ENCODE assay signal across 23 cellular contexts in the genomic region with DNA sequence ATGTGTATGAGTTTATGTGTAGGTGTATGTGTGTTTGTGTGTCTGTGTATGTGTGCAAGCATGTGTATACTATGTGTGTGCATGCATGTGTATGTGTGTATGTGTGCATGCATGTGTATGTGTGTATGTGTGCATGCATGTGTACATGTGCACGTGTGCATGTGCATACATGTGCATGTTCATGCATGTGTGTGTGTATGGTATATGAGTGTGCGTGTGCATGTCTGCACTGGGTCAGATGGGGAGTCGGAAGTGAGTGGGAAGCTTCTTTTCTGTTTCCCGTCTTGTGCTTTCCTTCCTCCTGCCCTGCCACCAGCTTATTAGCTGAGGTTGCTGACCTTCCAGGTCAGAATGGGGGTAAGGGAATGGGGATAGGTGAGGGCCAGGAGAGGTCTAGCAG.
DNase-seq lines count a peak whose midpoint lies in the region; FAIRE-seq and TF ChIP-seq lines count a peak whose summit lies in the region.
"Had no signal": no experiment of that assay in that cellular context is flagged by ENCODE, and none has a peak within 500 bp of the region (broad histone marks: within the 10 kb centered on the region; RNA-seq: fewer than 3 reads in every experiment).

No MANE protein-coding gene starts in this region.

- no peak overlapping the region for H2BK120ac ChIP-seq in trophoblast cell (ENCODE audit: insufficient read depth, low read length, poor library complexity)

- H2BK5ac ChIP-seq in trophoblast cell (ENCODE audit: low read depth, low read length, poor library complexity), result no peak overlapping the region

- H4K91ac ChIP-seq in trophoblast cell (ENCODE audit: low read depth, low read length), result no peak overlapping the region

- no peak overlapping the region for H3K4me2 ChIP-seq in trophoblast cell (ENCODE audit: low read length)
- H3K4me2 ChIP-seq: A549; BLaER1 treated with 17β-estradiol and CSF1 and Interleukin-3, amounts not matched to agents 10 nM and 100 nM had no signal

- H3K79me2 ChIP-seq in trophoblast cell (ENCODE audit: control insufficient read depth, insufficient read depth, low read length, poor library complexity), result no peaks in the 10 kb centered on the region

- no peaks in the 10 kb centered on the region for H3K36me3 ChIP-seq in bronchial epithelial cell (ENCODE audit: control insufficient read depth, insufficient read depth, low read length)
- H3K36me3 ChIP-seq in trophoblast cell (ENCODE audit: control insufficient read depth in 1 of 2, insufficient read depth in 2 of 2, low read length in 2 of 2), result no peaks in the 10 kb centered on the region
- H3K36me3 ChIP-seq: BE2C; BLaER1 treated with 17β-estradiol and CSF1 and Interleukin-3, amounts not matched to agents 10 nM and 100 nM had no signal

- H3K4ac ChIP-seq in trophoblast cell (ENCODE audit: low read depth, low read length), result no peak overlapping the region

- TF ChIP-seq CTCF in bronchial epithelial cell (IDR thresholded peaks at IDR 0.05; ENCODE audit: insufficient read depth, low read length, severe bottlenecking), result no peak

- H3K23ac ChIP-seq in trophoblast cell (ENCODE audit: low read length), result peak overlapping the region; percentile 68

- no peak overlapping the region for H2AFZ ChIP-seq in trophoblast cell (ENCODE audit: insufficient read depth, low read length, poor library complexity)

- no CpG with 5 or more reads among the region's 4 CpGs for WGBS in trophoblast cell (ENCODE audit: extremely low coverage, insufficient coverage, insufficient read length)

- H3K4me3 ChIP-seq in bronchial epithelial cell (ENCODE audit: low read depth, low read length) (no peak overlapping the region), trophoblast cell (ENCODE audit: low read depth, low read length) (no peak overlapping the region)
- H3K4me3 ChIP-seq: A549; BLaER1 treated with 17β-estradiol and CSF1 and Interleukin-3, amounts not matched to agents 10 nM and 100 nM had no signal

- H4K8ac ChIP-seq in trophoblast cell (ENCODE audit: low read depth, low read length), result no peak overlapping the region

- no peak overlapping the region for H3K27ac ChIP-seq in trophoblast cell (ENCODE audit: low read depth, low read length)
- H3K27ac ChIP-seq: A549; BLaER1 treated with 17β-estradiol and CSF1 and Interleukin-3, amounts not matched to agents 10 nM and 100 nM had no signal

- H3K9ac ChIP-seq in trophoblast cell (ENCODE audit: low read length), result no peak overlapping the region
- H3K9ac ChIP-seq: BLaER1 treated with 17β-estradiol and CSF1 and Interleukin-3, amounts not matched to agents 10 nM and 100 nM had no signal

- no peak overlapping the region for H3K18ac ChIP-seq in trophoblast cell (ENCODE audit: low read length)

- no peak overlapping the region for H4K12ac ChIP-seq in trophoblast cell (ENCODE audit: low read depth, low read length)

- no peak for TF ChIP-seq POLR2A in GM12891 (IDR thresholded peaks at IDR 0.05; ENCODE audit: low read depth, low read length)

- no peak overlapping the region for H3K14ac ChIP-seq in trophoblast cell (ENCODE audit: low read length)

- H3K79me1 ChIP-seq in trophoblast cell (ENCODE audit: low read length), result no peaks in the 10 kb centered on the region

- peak; percentile 33 for FAIRE-seq in GM12891 (lab: Jason Lieb, UNC)
- FAIRE-seq in HTR-8/SVneo (lab: Jason Lieb, UNC), result peak; percentile 74
- FAIRE-seq in bronchial epithelial cell (lab: Jason Lieb, UNC), result peak; percentile 36
- FAIRE-seq: A549, D721Med, GM18507 had no signal

- H2BK12ac ChIP-seq in trophoblast cell (ENCODE audit: low read length), result no peak overlapping the region

- H3K9me3 ChIP-seq in trophoblast cell (ENCODE audit: insufficient read depth, low read depth, low read length), result no peaks in the 10 kb centered on the region
- H3K9me3 ChIP-seq: A549, BE2C had no signal

- no peaks in the 10 kb centered on the region for H3K4me1 ChIP-seq in trophoblast cell (ENCODE audit: control insufficient read depth in 1 of 2, insufficient read depth in 2 of 2, low read length in 2 of 2)
- H3K4me1 ChIP-seq: A549; BE2C; BLaER1 treated with 17β-estradiol and CSF1 and Interleukin-3, amounts not matched to agents 10 nM and 100 nM had no signal

- DNase-seq in GM12891 (ENCODE audit: insufficient read length, low spot score) (no peak), HTR-8/SVneo (ENCODE audit: insufficient read length, low spot score) (no peak), bronchial epithelial cell (ENCODE audit: low read depth) (no peak), trophoblast cell (no peak), GM19238 (ENCODE audit: insufficient read length, low spot score) (no peak), germinal center (ENCODE audit: low spot score) (no peak)
- DNase-seq in activated effector memory CD4-positive, alpha-beta T cell treated with Interleukin-2 at 50 U/mL for 16 hours, result no peak
- DNase-seq: 8988T; ACHN; AML-193; BE2C; CD4-positive, alpha-beta T cell; CD8-positive, alpha-beta memory T cell; DMS 273 treated with DMSO at 0.1 percent for 48 hours; DMS79; GF-D8; GOT3; H7; HCEC 1CT had no signal

- no peaks in the 10 kb centered on the region for H3K27me3 ChIP-seq in bronchial epithelial cell (ENCODE audit: control insufficient read depth, insufficient read depth, low read length)
- no peaks in the 10 kb centered on the region for H3K27me3 ChIP-seq in trophoblast cell (ENCODE audit: insufficient read depth, low read length)
- H3K27me3 ChIP-seq: BE2C; BLaER1 treated with 17β-estradiol and CSF1 and Interleukin-3, amounts not matched to agents 10 nM and 100 nM had no signal

- H2AK5ac ChIP-seq in trophoblast cell (ENCODE audit: low read length), result no peak overlapping the region

TF ChIP-seq in GM12891, 5 proteins besides CTCF, POLR2A, EP300 and RAD21:
- TF ChIP-seq PAX5 (IDR thresholded peaks at IDR 0.05; ENCODE audit: insufficient read depth, low read length, severe bottlenecking) (no peak), TAF1 (IDR thresholded peaks at IDR 0.05; ENCODE audit: low read depth, low read length) (no peak), POLR2AphosphoS5 (IDR thresholded peaks at IDR 0.05; ENCODE audit: low read depth, low read length) (no peak), SPI1 (IDR thresholded peaks at IDR 0.05; ENCODE audit: low read depth, low read length) (no peak), POU2F2 (IDR thresholded peaks at IDR 0.05; ENCODE audit: low read depth, low read length) (no peak)
